In genomic region chr21:39630827-39631226, GRCh38 we compare ENCODE assay signal across 17 cellular contexts. TPM values are rescaled to one million over a fixed set of nuclear protein-coding genes. Genes with fewer than 3 reads are reported as not detected.
DNase-seq lines count a peak whose midpoint lies in the region; TF ChIP-seq lines count a peak whose summit lies in the region.
"Had no signal": no experiment of that assay in that cellular context is flagged by ENCODE, and none has a peak within 500 bp of the region (broad histone marks: within the 10 kb centered on the region; RNA-seq: fewer than 3 reads in every experiment).

No MANE protein-coding gene starts in this region.

- H3K36me3 Mint-ChIP-seq in osteocyte (ENCODE audit: unreplicated experiment) (no peaks in the 10 kb centered on the region), progenitor cell of endocrine pancreas (ENCODE audit: insufficient read depth) (no peaks in the 10 kb centered on the region)
- H3K36me3 Mint-ChIP-seq: activated CD4-positive, alpha-beta memory T cell treated with anti-CD3 and anti-CD28 coated beads for 36 hours; CD8-positive, alpha-beta memory T cell had no signal

- no peak overlapping the region for H3K9ac ChIP-seq in neural cell (ENCODE audit: low read length)
- H3K9ac ChIP-seq: KMS-11 had no signal

- no peak overlapping the region for H3K4me3 ChIP-seq in neural cell (ENCODE audit: low read length)
- H3K4me3 ChIP-seq: adrenal gland had no signal

- peaks cover 16% of the 10 kb centered on the region for H3K4me1 Mint-ChIP-seq in osteocyte (ENCODE audit: unreplicated experiment)
- H3K4me1 Mint-ChIP-seq in progenitor cell of endocrine pancreas (ENCODE audit: low read depth): peaks cover 3% of the 10 kb centered on the region
- H3K4me1 Mint-ChIP-seq: CD8-positive, alpha-beta memory T cell had no signal

- H3F3A ChIP-seq in neural cell (ENCODE audit: insufficient read depth, low read length, poor library complexity, severe bottlenecking): no peaks in the 10 kb centered on the region

- TF ChIP-seq EP300 in neural cell (conservative IDR thresholded peaks at IDR 0.05; ENCODE audit: poor library complexity, severe bottlenecking): no peak

- H3K27ac Mint-ChIP-seq in osteocyte (ENCODE audit: unreplicated experiment) (no peak overlapping the region), progenitor cell of endocrine pancreas (no peak overlapping the region)
- H3K27ac Mint-ChIP-seq: activated CD4-positive, alpha-beta memory T cell treated with anti-CD3 and anti-CD28 coated beads for 36 hours; activated T-cell treated with anti-CD3 and anti-CD28 coated beads, Interleukin-2, amount 50 U/mL, for 72 hours; CD8-positive, alpha-beta memory T cell; type B pancreatic cell had no signal

- no peaks in the 10 kb centered on the region for H3K9me2 ChIP-seq in neural cell (ENCODE audit: insufficient read depth, low read length)

- no peaks in the 10 kb centered on the region for H4K20me1 ChIP-seq in neural cell (ENCODE audit: insufficient read depth)

- no peaks in the 10 kb centered on the region for H3K79me2 ChIP-seq in neural cell (replicated peaks; ENCODE audit: insufficient read depth, low read length)

- DNase-seq in EH (ENCODE audit: low read depth): peak; percentile 33
- DNase-seq in astrocyte of the hippocampus (ENCODE audit: low read depth, low spot score): peak; percentile 48
- no peak for DNase-seq in NCI-H2227 (lab: John Stamatoyannopoulos, UW; ENCODE audit: unreplicated experiment)
- DNase-seq in osteocyte (ENCODE audit: extremely low spot score, unreplicated experiment): no peak
- DNase-seq in 8988T: no peak
- DNase-seq in progenitor cell of endocrine pancreas (ENCODE audit: low spot score, unreplicated experiment): no peak
- DNase-seq: activated CD4-positive, alpha-beta memory T cell treated with anti-CD3 and anti-CD28 coated beads for 36 hours; activated T-cell treated with anti-CD3 and anti-CD28 coated beads, Interleukin-2, amount 50 U/mL, for 72 hours; adrenal gland; CD8-positive, alpha-beta memory T cell; NCI-H1694 had no signal

- H3K27ac ChIP-seq in neural cell (ENCODE audit: low read length): no peak overlapping the region
- H3K27ac ChIP-seq: adrenal gland, KMS-11, neutrophil had no signal

- no peaks in the 10 kb centered on the region for H3K9me3 ChIP-seq in neural cell (ENCODE audit: low read length)
- H3K9me3 ChIP-seq: adrenal gland, neutrophil had no signal

- peak; percentile 24; the same call in 1 of the 2 replicates for TF ChIP-seq CTCF in LNCAP (IDR thresholded peaks at IDR 0.05)
- TF ChIP-seq CTCF in neural cell (IDR thresholded peaks at IDR 0.05; ENCODE audit: poor library complexity, severe bottlenecking): peak; percentile 49
- no peak for TF ChIP-seq CTCF in osteocyte (IDR thresholded peaks at IDR 0.05)
- no peak for TF ChIP-seq CTCF in progenitor cell of endocrine pancreas (IDR thresholded peaks at IDR 0.05; ENCODE audit: unreplicated experiment)

- H3K36me3 ChIP-seq in neural cell (ENCODE audit: insufficient read depth, low read length): no peaks in the 10 kb centered on the region
- H3K36me3 ChIP-seq: adrenal gland, neutrophil had no signal

- H3K27me3 ChIP-seq in neural cell (ENCODE audit: insufficient read depth, low read depth, low read length): no peaks in the 10 kb centered on the region

- no peak overlapping the region for H2AFZ ChIP-seq in neural cell (ENCODE audit: low read depth, low read length)

- H3K27me3 Mint-ChIP-seq in osteocyte (ENCODE audit: unreplicated experiment): no peaks in the 10 kb centered on the region
- peaks cover 6% of the 10 kb centered on the region for H3K27me3 Mint-ChIP-seq in progenitor cell of endocrine pancreas
- H3K27me3 Mint-ChIP-seq: type B pancreatic cell had no signal

- H3K9me3 Mint-ChIP-seq in osteocyte (ENCODE audit: unreplicated experiment) (peaks cover 6% of the 10 kb centered on the region), progenitor cell of endocrine pancreas (ENCODE audit: low read depth) (no peaks in the 10 kb centered on the region)
- H3K9me3 Mint-ChIP-seq: type B pancreatic cell had no signal

- TF ChIP-seq RAD21 in neural cell (conservative IDR thresholded peaks at IDR 0.05): peak; percentile 38

- no peak overlapping the region for H3K4me2 ChIP-seq in neural cell (ENCODE audit: low read length)
- H3K4me2 ChIP-seq: KMS-11 had no signal

- H3K4me3 Mint-ChIP-seq in osteocyte (ENCODE audit: unreplicated experiment): no peak overlapping the region
- H3K4me3 Mint-ChIP-seq in progenitor cell of endocrine pancreas (ENCODE audit: low read depth): no peak overlapping the region
- H3K4me3 Mint-ChIP-seq: activated CD4-positive, alpha-beta memory T cell treated with anti-CD3 and anti-CD28 coated beads for 36 hours; activated T-cell treated with anti-CD3 and anti-CD28 coated beads, Interleukin-2, amount 50 U/mL, for 72 hours; CD8-positive, alpha-beta memory T cell; type B pancreatic cell had no signal

TF ChIP-seq in neural cell, 6 proteins besides CTCF, POLR2A, EP300 and RAD21:
- TF ChIP-seq SMC3 (conservative IDR thresholded peaks at IDR 0.05; ENCODE audit: poor library complexity) (peak; percentile 21), TAF1 (IDR thresholded peaks at IDR 0.05; ENCODE audit: low read depth) (no peak)

RNA-seq across cellular contexts. Expression of gene B3GALT5, which starts 18.1 kb away (rescaled TPM):
- polyA plus RNA-seq in neural cell: 0.50 and 0.80 TPM in 2 replicates
- 2.5 and 3.2 TPM in 2 replicates for polyA minus RNA-seq in neural cell
- total RNA-seq in osteocyte (not detected in 2 replicates), progenitor cell of endocrine pancreas (0.86 and 1.6 TPM in 2 replicates)
- total RNA-seq: activated CD4-positive, alpha-beta memory T cell treated with anti-CD3 and anti-CD28 coated beads for 36 hours; activated T-cell treated with anti-CD3 and anti-CD28 coated beads, Interleukin-2, amount 50 U/mL, for 72 hours; CD8-positive, alpha-beta memory T cell had no signal
- polyA plus RNA-seq: CD8-positive, alpha-beta memory T cell; keratinocyte had no signal

Comparison
In these comparisons a context has a peak if more than half of its experiments do, and no peak if none do; other contexts are left out.
1. DNase-seq: peak in EH (single experiment) and astrocyte of the hippocampus (single experiment); none in NCI-H2227 (single experiment), osteocyte (single experiment), 8988T (single experiment) and progenitor cell of endocrine pancreas (single experiment).
2. CTCF ChIP-seq: peak in LNCAP (single experiment) and neural cell (single experiment); none in osteocyte (single experiment) and progenitor cell of endocrine pancreas (single experiment).